8 cellular contexts compared by ENCODE assay signal in genomic region chr13:75762066-75762937, GRCh38.
DNase-seq lines count a peak whose midpoint lies in the region; ATAC-seq and TF ChIP-seq lines count a peak whose summit lies in the region.

No MANE protein-coding gene starts in this region.

- no peaks in the 10 kb centered on the region for H3K23me2 ChIP-seq in H9 (ENCODE audit: insufficient read length, low read depth, low read length, poor library complexity, severe bottlenecking)

- H3K4me2 ChIP-seq in H9 (ENCODE audit: insufficient read depth, insufficient read length, low read length) = no peak overlapping the region

- ATAC-seq in GM18519 (IDR thresholded peaks at IDR 0.05; ENCODE audit: low FRiP score, unreplicated experiment) (peak; percentile 97), esophagus mucosa (peak; percentile 77)

- no peaks in the 10 kb centered on the region for H3K27me3 ChIP-seq in H9 (ENCODE audit: insufficient read depth, low read length)

- no peak overlapping the region for H2AFZ ChIP-seq in H9 (ENCODE audit: low read length)

- WGBS in H9 (ENCODE audit: extremely low coverage, insufficient read length, low lambda C conversion rate) = no CpG with 5 or more reads among the region's 7 CpGs

- H3K4me3 Mint-ChIP-seq in H9 = no peak overlapping the region

- H4K8ac ChIP-seq in H9 (replicated peaks; ENCODE audit: insufficient read length, low read depth, low read length) = no peak overlapping the region

- no peak overlapping the region for H3K56ac ChIP-seq in H9 (ENCODE audit: insufficient read length, low read depth, low read length)

- H3K9me3 ChIP-seq in H9 (ENCODE audit: control insufficient read depth, low read depth, low read length) = no peaks in the 10 kb centered on the region

- H2BK15ac ChIP-seq in H9 (ENCODE audit: low read depth, low read length) = 0 out of 2 replicates have a peak overlapping the region, but pooled peaks have one; percentile 61

- H3K14ac ChIP-seq in H9 (ENCODE audit: insufficient read depth, low read length) = no peak overlapping the region

- no peak overlapping the region for H2BK120ac ChIP-seq in H9 (ENCODE audit: low read depth, low read length, poor library complexity, severe bottlenecking)

- H2BK12ac ChIP-seq in H9 (ENCODE audit: insufficient read length, low read depth, low read length) = no peak overlapping the region

- H3K9me3 Mint-ChIP-seq in H9 = no peaks in the 10 kb centered on the region; a peak in 1 of 5 replicates

- no peak overlapping the region for H3K9ac ChIP-seq in H9 (ENCODE audit: extremely low read depth, insufficient read length, low read length)

- no peaks in the 10 kb centered on the region for H3K4me1 ChIP-seq in H9 (ENCODE audit: insufficient read depth, low read length)

- peaks cover 0 to 3% (median 3%) of the 10 kb centered on the region in 3 experiments; a peak in 4 of 7 replicates for H3K36me3 Mint-ChIP-seq in H9 (ENCODE audit: insufficient read depth in 1 of 3, low read depth in 3 of 3)

- no peaks in the 10 kb centered on the region for H3K79me1 ChIP-seq in H9 (ENCODE audit: insufficient read depth, low read depth, low read length, poor library complexity, severe bottlenecking)

- no peak overlapping the region for H3K4ac ChIP-seq in H9 (ENCODE audit: low read depth, low read length)

- no peak overlapping the region for H3K23ac ChIP-seq in H9 (ENCODE audit: insufficient read length, low read depth, low read length)

- no peak overlapping the region for H4K5ac ChIP-seq in H9 (ENCODE audit: insufficient read length, low read depth, low read length)

- no peak overlapping the region for H4K91ac ChIP-seq in H9 (ENCODE audit: insufficient read length, low read depth, low read length)

- H3K4me1 Mint-ChIP-seq in H9 = peaks cover 0 to 15% of the 10 kb centered on the region in 2 experiments; a peak in 2 of 4 replicates

- H3K27ac ChIP-seq in H9 (ENCODE audit: insufficient read length, low read depth, low read length) = no peak overlapping the region

- no peak for TF ChIP-seq CTCF in H9 (conservative IDR thresholded peaks at IDR 0.05)

- H3K79me2 ChIP-seq in H9 (ENCODE audit: insufficient read depth, low read length) = no peaks in the 10 kb centered on the region

- DNase-seq in H9 (no peak), OCI-M1 (lab: John Stamatoyannopoulos, UW) (peak; percentile 70), renal cortical epithelial cell (ENCODE audit: low read depth) (peak; percentile 77), middle frontal gyrus (ENCODE audit: extremely low spot score, low spot score) (no peak), NCI-H146 (lab: John Stamatoyannopoulos, UW) (no peak), H4 (ENCODE audit: low spot score) (no peak)

- H3T11ph ChIP-seq in H9 (ENCODE audit: low read length) = no peak overlapping the region

- no peak overlapping the region for H2AK5ac ChIP-seq in H9 (ENCODE audit: insufficient read length, low read length)

- no peak overlapping the region for H3K27ac Mint-ChIP-seq in H9

- peak overlapping the region; percentile 46 for H2BK5ac ChIP-seq in H9 (ENCODE audit: insufficient read length, low read length)

- no peaks in the 10 kb centered on the region for H4K20me1 ChIP-seq in H9 (ENCODE audit: control insufficient read depth, insufficient read depth, insufficient read length)

- H2BK20ac ChIP-seq in H9 (ENCODE audit: low read depth, low read length, poor library complexity, severe bottlenecking) = no peak overlapping the region

- no peak overlapping the region for H3K18ac ChIP-seq in H9 (ENCODE audit: insufficient read length, low read depth, low read length)

- no peaks in the 10 kb centered on the region for H3K27me3 Mint-ChIP-seq in H9 (ENCODE audit: low read depth)

Comparison
In these comparisons a context has a peak if more than half of its experiments do, and no peak if none do; other contexts are left out.
1. DNase-seq: peak in OCI-M1 (single experiment) and renal cortical epithelial cell (single experiment); none in H9 (single experiment), middle frontal gyrus (single experiment), NCI-H146 (single experiment) and H4 (single experiment).